ENCODE assay signal across 8 cellular contexts in genomic region chr6:106975699-106976032, GRCh38. TPM values are rescaled to one million over a fixed set of nuclear protein-coding genes. Genes with fewer than 3 reads are reported as not detected.
A peak's percentile ranks its signal among the peaks of the same experiment; 100 is the strongest.
DNase-seq lines count a peak whose midpoint lies in the region; ATAC-seq and TF ChIP-seq lines count a peak whose summit lies in the region.

No MANE protein-coding gene starts in this region.

- H3K4me3 Mint-ChIP-seq in stimulated activated naive CD8-positive, alpha-beta T cell treated with anti-CD3 and anti-CD28 coated beads, Interleukin-15, Interleukin-2, amounts not matched to agents 100 ng/mL and 50 ng/mL, for 24 hours = peak overlapping the region; percentile 58
- H3K4me3 Mint-ChIP-seq in activated naive CD8-positive, alpha-beta T cell treated with anti-CD3 and anti-CD28 coated beads, Interleukin-2, amount 10 ng/mL, durations not matched to agents 7 days and 5 days = peak overlapping the region; percentile 42

- H3K4me1 ChIP-seq in left lung (peaks cover 0 to 25% of the 10 kb centered on the region in 2 donors), vagina (peaks cover 25% of the 10 kb centered on the region)

- peaks cover 56% of the 10 kb centered on the region for H3K27me3 Mint-ChIP-seq in stimulated activated naive CD8-positive, alpha-beta T cell treated with anti-CD3 and anti-CD28 coated beads, Interleukin-15, Interleukin-2, amounts not matched to agents 100 ng/mL and 50 ng/mL, for 24 hours
- peaks cover 66% of the 10 kb centered on the region for H3K27me3 Mint-ChIP-seq in activated naive CD8-positive, alpha-beta T cell treated with anti-CD3 and anti-CD28 coated beads, Interleukin-2, amount 10 ng/mL, durations not matched to agents 7 days and 5 days

- no peaks in the 10 kb centered on the region for H3K9me3 Mint-ChIP-seq in stimulated activated naive CD8-positive, alpha-beta T cell treated with anti-CD3 and anti-CD28 coated beads, Interleukin-15, Interleukin-2, amounts not matched to agents 100 ng/mL and 50 ng/mL, for 24 hours
- H3K9me3 Mint-ChIP-seq in activated naive CD8-positive, alpha-beta T cell treated with anti-CD3 and anti-CD28 coated beads, Interleukin-2, amount 10 ng/mL, durations not matched to agents 7 days and 5 days = no peaks in the 10 kb centered on the region

- no peak for TF ChIP-seq POLR2A in vagina (IDR thresholded peaks at IDR 0.05)

- H3K36me3 Mint-ChIP-seq in stimulated activated naive CD8-positive, alpha-beta T cell treated with anti-CD3 and anti-CD28 coated beads, Interleukin-15, Interleukin-2, amounts not matched to agents 100 ng/mL and 50 ng/mL, for 24 hours (ENCODE audit: low read depth) = no peaks in the 10 kb centered on the region
- no peaks in the 10 kb centered on the region for H3K36me3 Mint-ChIP-seq in activated naive CD8-positive, alpha-beta T cell treated with anti-CD3 and anti-CD28 coated beads, Interleukin-2, amount 10 ng/mL, durations not matched to agents 7 days and 5 days

- no peak for TF ChIP-seq CTCF in left lung (IDR thresholded peaks at IDR 0.05)
- TF ChIP-seq CTCF in vagina (IDR thresholded peaks at IDR 0.05) = no peak

- H3K27ac ChIP-seq in left lung (peak overlapping the region; percentile 3 to 70), vagina (no peak overlapping the region)

- no peak for DNase-seq in stimulated activated naive CD8-positive, alpha-beta T cell treated with anti-CD3 and anti-CD28 coated beads, Interleukin-15, Interleukin-2, amounts not matched to agents 100 U/mL and 50 U/mL, for 24 hours
- DNase-seq in activated naive CD8-positive, alpha-beta T cell treated with anti-CD3 and anti-CD28 coated beads, Interleukin-2, amount 10 ng/mL, durations not matched to agents 7 days and 5 days = no peak
- DNase-seq in left lung (no peak), vagina (ENCODE audit: extremely low spot score in 2 of 2) (no peak)

- H3K36me3 ChIP-seq in left lung (no peaks in the 10 kb centered on the region), vagina (no peaks in the 10 kb centered on the region)

- intact Hi-C loops in left lung (cut with DNase I) (loop anchor here in 1 of 2 donors (5.0 to 10.0 kb wide), 2 partner anchors 368 to 531 kb away; no protein-coding TSS in a partner anchor), vagina (cut with DNase I) (no loop called here)

- H3K27me3 ChIP-seq in left lung (peaks cover 32 to 93% of the 10 kb centered on the region in 2 donors), vagina (no peaks in the 10 kb centered on the region)

- H3K27ac Mint-ChIP-seq in stimulated activated naive CD8-positive, alpha-beta T cell treated with anti-CD3 and anti-CD28 coated beads, Interleukin-15, Interleukin-2, amounts not matched to agents 100 ng/mL and 50 ng/mL, for 24 hours = no peak overlapping the region
- no peak overlapping the region for H3K27ac Mint-ChIP-seq in activated naive CD8-positive, alpha-beta T cell treated with anti-CD3 and anti-CD28 coated beads, Interleukin-2, amount 10 ng/mL, durations not matched to agents 7 days and 5 days

- H3K4me3 ChIP-seq in left lung (peak overlapping the region; percentile 57 to 60), vagina (peak overlapping the region; percentile 50 to 59)

- POLR2A ChIA-PET in activated naive CD8-positive, alpha-beta T cell treated with anti-CD3 and anti-CD28 coated beads, Interleukin-2, amount 10 ng/mL, durations not matched to agents 7 days and 5 days (lab: Charles Lee) = no interaction called here

- peaks cover 11% of the 10 kb centered on the region for H3K4me1 Mint-ChIP-seq in stimulated activated naive CD8-positive, alpha-beta T cell treated with anti-CD3 and anti-CD28 coated beads, Interleukin-15, Interleukin-2, amounts not matched to agents 100 ng/mL and 50 ng/mL, for 24 hours (ENCODE audit: low read depth)
- H3K4me1 Mint-ChIP-seq in activated naive CD8-positive, alpha-beta T cell treated with anti-CD3 and anti-CD28 coated beads, Interleukin-2, amount 10 ng/mL, durations not matched to agents 7 days and 5 days = peaks cover 9% of the 10 kb centered on the region

- ATAC-seq in stimulated activated naive CD8-positive, alpha-beta T cell treated with anti-CD3 and anti-CD28 coated beads, Interleukin-15, Interleukin-2, amounts not matched to agents 100 U/mL and 50 U/mL, for 24 hours = no peak
- no peak for ATAC-seq in activated naive CD8-positive, alpha-beta T cell treated with anti-CD3 and anti-CD28 coated beads, Interleukin-2, amount 10 ng/mL, durations not matched to agents 7 days and 5 days (ENCODE audit: low read depth)
- no peak for ATAC-seq in left lung
- ATAC-seq in HG03025 (IDR thresholded peaks at IDR 0.05; ENCODE audit: low FRiP score, unreplicated experiment) = no peak
- ATAC-seq in GM19397 (IDR thresholded peaks at IDR 0.05; ENCODE audit: unreplicated experiment) = no peak
- no peak for ATAC-seq in GM21381 (IDR thresholded peaks at IDR 0.05; ENCODE audit: unreplicated experiment)

- H3K9me3 ChIP-seq in left lung = no peaks in the 10 kb centered on the region
- no peaks in the 10 kb centered on the region for H3K9me3 ChIP-seq in vagina

RNA-seq across cellular contexts. Expression of gene CD24, which starts 1.1 kb away (rescaled TPM):
- 1 to 10 TPM in 1 of 2 experiments, under 1 TPM in 1; 0.68 to 1.1 TPM for total RNA-seq in activated naive CD8-positive, alpha-beta T cell treated with anti-CD3 and anti-CD28 coated beads, Interleukin-2, amount 10 ng/mL, durations not matched to agents 7 days and 5 days
- total RNA-seq in left lung (100 to 1,000 TPM in 1 of 2 donors, 10 to 100 TPM in 1; 54.0 to 158 TPM), vagina (86.9 TPM)

RNA-seq across cellular contexts. Expression of gene MTRES1, which starts 52.3 kb away (rescaled TPM):
- total RNA-seq in activated naive CD8-positive, alpha-beta T cell treated with anti-CD3 and anti-CD28 coated beads, Interleukin-2, amount 10 ng/mL, durations not matched to agents 7 days and 5 days = 10 to 100 TPM; 16.7 to 19.0 TPM
- total RNA-seq in left lung (10 to 100 TPM; 14.1 to 15.8 TPM), vagina (10.8 TPM)

Comparison
In these comparisons a context has a peak if more than half of its experiments do, and no peak if none do; other contexts are left out.
1. RNA of gene CD24, which starts 1.1 kb away (total RNA-seq): 54.0 to 158 TPM in left lung and 86.9 TPM in vagina (single experiment); 0.68 to 1.1 TPM in activated naive CD8-positive, alpha-beta T cell treated with anti-CD3 and anti-CD28 coated beads, Interleukin-2, amount 10 ng/mL, durations not matched to agents 7 days and 5 days; every median in the first group is over 10 times any median in the second.